ENCODE assay signal across 22 cellular contexts in genomic region chr7:114342431-114343181, GRCh38.
"Had no signal": no experiment of that assay in that cellular context is flagged by ENCODE, and none has a peak within 500 bp of the region (broad histone marks: within the 10 kb centered on the region; RNA-seq: fewer than 3 reads in every experiment).

No MANE protein-coding gene starts in this region.

- H3K4me1 ChIP-seq: gastrocnemius medialis, heart right ventricle, left ventricle myocardium inferior, lower lobe of right lung, neural progenitor cell, tibial artery, upper lobe of left lung, vagina had no signal

- H3K36me3 ChIP-seq: esophagus muscularis mucosa, gastrocnemius medialis, heart right ventricle, left ventricle myocardium inferior, lower lobe of right lung, neural progenitor cell, ovary, tibial artery, upper lobe of left lung, vagina had no signal

- H3K9ac ChIP-seq: neural progenitor cell had no signal

- H3K9me3 ChIP-seq: esophagus muscularis mucosa, gastrocnemius medialis, heart right ventricle, left ventricle myocardium inferior, lower lobe of right lung, ovary, tibial artery, upper lobe of left lung, vagina had no signal

- H3K4me2 ChIP-seq: neural progenitor cell had no signal

- DNase-seq: effector memory CD8-positive, alpha-beta T cell; gastrocnemius medialis; heart right ventricle; hypothalamus; kidney; left cardiac atrium; left ventricle myocardium inferior; lower lobe of right lung; mesenchymal stem cell; midbrain; nucleus accumbens; ovary; right cardiac atrium; stimulated activated CD4-positive, alpha-beta T cell treated with anti-CD3 and anti-CD28 coated beads, Interleukin-4, amount 100 ng/mL, for 1 hour; tibial artery; upper lobe of left lung had no signal

- H3K27ac ChIP-seq: epithelial cell of prostate, esophagus muscularis mucosa, gastrocnemius medialis, heart right ventricle, left ventricle myocardium inferior, lower lobe of right lung, neural progenitor cell, ovary, tibial artery, upper lobe of left lung, vagina had no signal

- ATAC-seq: effector memory CD8-positive, alpha-beta T cell; gastrocnemius medialis; heart right ventricle; left cardiac atrium; lower lobe of right lung; natural killer cell treated with Interleukin-12 subunit alpha and Interleukin-12 subunit beta and Interleukin-15 and Interleukin-18, amount 100 ng/mL, for 72 hours; right cardiac atrium; stimulated activated memory B cell treated with anti-CD40 and anti-IgM and Interleukin-4, amounts not matched to agents 10 μg/mL and 1 μg/mL and 100 μg/mL, for 72 hours had no signal

- H2AFZ ChIP-seq: neural progenitor cell had no signal

- H3K27me3 ChIP-seq: esophagus muscularis mucosa, gastrocnemius medialis, heart right ventricle, neural progenitor cell, ovary, tibial artery, upper lobe of left lung, vagina had no signal

- H3K4me3 ChIP-seq: esophagus muscularis mucosa, gastrocnemius medialis, heart right ventricle, left ventricle myocardium inferior, lower lobe of right lung, neural progenitor cell, ovary, tibial artery, upper lobe of left lung, vagina had no signal
